ENCODE assay signal across 5 cellular contexts in genomic region chr20:25001323-25001722, GRCh38. TPM values are rescaled to one million over a fixed set of nuclear protein-coding genes. Genes with fewer than 3 reads are reported as not detected.
"Had no signal": no experiment of that assay in that cellular context is flagged by ENCODE, and none has a peak within 500 bp of the region (broad histone marks: within the 10 kb centered on the region; RNA-seq: fewer than 3 reads in every experiment).

No MANE protein-coding gene starts in this region.

RNA-seq across cellular contexts. Expression of gene CST7, which starts 52.3 kb away (rescaled TPM):
- total RNA-seq: ascending aorta, bronchial epithelial cell, cardiac muscle cell, cerebellum, chondrocyte had no signal

RNA-seq across cellular contexts. Expression of gene ACSS1, which starts 56.6 kb away (rescaled TPM):
- total RNA-seq: cardiac muscle cell had no signal
- polyA plus RNA-seq: cardiac muscle cell had no signal
